2 cellular contexts compared by ENCODE assay signal in the genomic region with DNA sequence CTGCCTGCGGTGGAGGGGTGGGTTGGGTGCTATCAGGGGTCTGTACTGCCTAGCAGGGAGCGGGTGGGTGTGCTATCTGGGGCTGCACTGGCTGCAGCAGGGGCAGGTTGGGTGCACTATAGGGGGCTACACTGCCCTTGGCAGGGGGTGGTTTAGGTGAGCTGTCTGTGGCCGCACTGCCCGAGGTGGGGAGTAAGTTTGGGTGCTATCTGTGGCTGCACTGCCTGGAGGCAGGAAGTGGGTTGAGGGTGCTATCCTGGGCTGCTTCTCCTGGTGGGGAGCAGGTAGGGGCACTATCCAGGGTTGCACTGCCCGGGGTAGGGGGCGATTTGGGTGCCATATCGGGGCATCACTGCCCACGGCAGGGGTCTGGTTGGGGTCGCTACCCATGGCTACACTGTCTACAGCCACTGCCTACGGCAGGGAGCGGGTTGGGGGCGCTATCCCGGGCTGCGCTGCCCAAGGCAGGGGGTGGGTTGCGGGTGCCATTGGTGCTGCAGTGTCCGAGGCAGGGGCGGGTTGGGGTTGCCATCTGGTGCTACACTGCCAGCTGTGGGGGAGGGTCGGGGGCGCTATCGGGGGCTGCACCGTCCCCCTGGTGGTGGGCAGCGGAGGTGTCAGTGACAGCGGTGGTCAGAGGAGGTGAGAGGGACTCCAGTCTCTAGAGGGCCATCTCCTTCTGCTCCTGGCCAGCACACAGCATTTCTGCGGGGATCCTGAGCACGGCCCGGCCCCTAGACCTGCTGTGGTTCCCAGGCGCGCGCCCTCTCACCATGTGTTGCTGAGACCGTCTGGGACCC.
TF ChIP-seq lines count a peak whose summit lies in the region.

No MANE protein-coding gene starts in this region.

TF ChIP-seq in GM23338, 12 proteins besides CTCF, POLR2A, EP300 and RAD21 (continues in another document):
- TF ChIP-seq POLR2AphosphoS5 (IDR thresholded peaks at IDR 0.05; ENCODE audit: low read depth) (no peak), ZNF114 (CRISPR knock-in tag; IDR thresholded peaks at IDR 0.05) (no peak), ZNF331 (CRISPR knock-in tag; IDR thresholded peaks at IDR 0.05; ENCODE audit: low read depth) (no peak), EZH2phosphoT487 (IDR thresholded peaks at IDR 0.05; ENCODE audit: unreplicated experiment) (no peak), JUNB (IDR thresholded peaks at IDR 0.05; ENCODE audit: unreplicated experiment) (no peak), NANOG (IDR thresholded peaks at IDR 0.05; ENCODE audit: borderline replicate concordance) (no peak), STAT1 (IDR thresholded peaks at IDR 0.05; ENCODE audit: unreplicated experiment) (no peak), EZH2 (IDR thresholded peaks at IDR 0.05; ENCODE audit: low read depth, unreplicated experiment) (no peak)
- TF ChIP-seq, protein P1, sequence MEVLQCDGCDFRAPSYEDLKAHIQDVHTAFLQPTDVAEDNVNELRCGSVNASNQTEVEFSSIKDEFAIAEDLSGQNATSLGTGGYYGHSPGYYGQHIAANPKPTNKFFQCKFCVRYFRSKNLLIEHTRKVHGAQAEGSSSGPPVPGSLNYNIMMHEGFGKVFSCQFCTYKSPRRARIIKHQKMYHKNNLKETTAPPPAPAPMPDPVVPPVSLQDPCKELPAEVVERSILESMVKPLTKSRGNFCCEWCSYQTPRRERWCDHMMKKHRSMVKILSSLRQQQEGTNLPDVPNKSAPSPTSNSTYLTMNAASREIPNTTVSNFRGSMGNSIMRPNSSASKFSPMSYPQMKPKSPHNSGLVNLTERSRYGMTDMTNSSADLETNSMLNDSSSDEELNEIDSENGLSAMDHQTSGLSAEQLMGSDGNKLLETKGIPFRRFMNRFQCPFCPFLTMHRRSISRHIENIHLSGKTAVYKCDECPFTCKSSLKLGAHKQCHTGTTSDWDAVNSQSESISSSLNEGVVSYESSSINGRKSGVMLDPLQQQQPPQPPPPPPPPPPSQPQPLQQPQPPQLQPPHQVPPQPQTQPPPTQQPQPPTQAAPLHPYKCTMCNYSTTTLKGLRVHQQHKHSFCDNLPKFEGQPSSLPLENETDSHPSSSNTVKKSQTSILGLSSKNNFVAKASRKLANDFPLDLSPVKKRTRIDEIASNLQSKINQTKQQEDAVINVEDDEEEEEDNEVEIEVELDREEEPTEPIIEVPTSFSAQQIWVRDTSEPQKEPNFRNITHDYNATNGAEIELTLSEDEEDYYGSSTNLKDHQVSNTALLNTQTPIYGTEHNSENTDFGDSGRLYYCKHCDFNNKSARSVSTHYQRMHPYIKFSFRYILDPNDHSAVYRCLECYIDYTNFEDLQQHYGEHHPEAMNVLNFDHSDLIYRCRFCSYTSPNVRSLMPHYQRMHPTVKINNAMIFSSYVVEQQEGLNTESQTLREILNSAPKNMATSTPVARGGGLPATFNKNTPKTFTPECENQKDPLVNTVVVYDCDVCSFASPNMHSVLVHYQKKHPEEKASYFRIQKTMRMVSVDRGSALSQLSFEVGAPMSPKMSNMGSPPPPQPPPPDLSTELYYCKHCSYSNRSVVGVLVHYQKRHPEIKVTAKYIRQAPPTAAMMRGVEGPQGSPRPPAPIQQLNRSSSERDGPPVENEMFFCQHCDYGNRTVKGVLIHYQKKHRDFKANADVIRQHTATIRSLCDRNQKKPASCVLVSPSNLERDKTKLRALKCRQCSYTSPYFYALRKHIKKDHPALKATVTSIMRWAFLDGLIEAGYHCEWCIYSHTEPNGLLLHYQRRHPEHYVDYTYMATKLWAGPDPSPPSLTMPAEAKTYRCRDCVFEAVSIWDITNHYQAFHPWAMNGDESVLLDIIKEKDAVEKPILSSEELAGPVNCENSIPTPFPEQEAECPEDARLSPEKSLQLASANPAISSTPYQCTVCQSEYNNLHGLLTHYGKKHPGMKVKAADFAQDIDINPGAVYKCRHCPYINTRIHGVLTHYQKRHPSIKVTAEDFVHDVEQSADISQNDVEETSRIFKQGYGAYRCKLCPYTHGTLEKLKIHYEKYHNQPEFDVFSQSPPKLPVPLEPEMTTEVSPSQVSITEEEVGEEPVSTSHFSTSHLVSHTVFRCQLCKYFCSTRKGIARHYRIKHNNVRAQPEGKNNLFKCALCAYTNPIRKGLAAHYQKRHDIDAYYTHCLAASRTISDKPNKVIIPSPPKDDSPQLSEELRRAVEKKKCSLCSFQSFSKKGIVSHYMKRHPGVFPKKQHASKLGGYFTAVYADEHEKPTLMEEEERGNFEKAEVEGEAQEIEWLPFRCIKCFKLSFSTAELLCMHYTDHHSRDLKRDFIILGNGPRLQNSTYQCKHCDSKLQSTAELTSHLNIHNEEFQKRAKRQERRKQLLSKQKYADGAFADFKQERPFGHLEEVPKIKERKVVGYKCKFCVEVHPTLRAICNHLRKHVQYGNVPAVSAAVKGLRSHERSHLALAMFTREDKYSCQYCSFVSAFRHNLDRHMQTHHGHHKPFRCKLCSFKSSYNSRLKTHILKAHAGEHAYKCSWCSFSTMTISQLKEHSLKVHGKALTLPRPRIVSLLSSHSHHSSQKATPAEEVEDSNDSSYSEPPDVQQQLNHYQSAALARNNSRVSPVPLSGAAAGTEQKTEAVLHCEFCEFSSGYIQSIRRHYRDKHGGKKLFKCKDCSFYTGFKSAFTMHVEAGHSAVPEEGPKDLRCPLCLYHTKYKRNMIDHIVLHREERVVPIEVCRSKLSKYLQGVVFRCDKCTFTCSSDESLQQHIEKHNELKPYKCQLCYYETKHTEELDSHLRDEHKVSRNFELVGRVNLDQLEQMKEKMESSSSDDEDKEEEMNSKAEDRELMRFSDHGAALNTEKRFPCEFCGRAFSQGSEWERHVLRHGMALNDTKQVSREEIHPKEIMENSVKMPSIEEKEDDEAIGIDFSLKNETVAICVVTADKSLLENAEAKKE (CRISPR knock-in tag; IDR thresholded peaks at IDR 0.05) = no peak
- TF ChIP-seq, protein P2, sequence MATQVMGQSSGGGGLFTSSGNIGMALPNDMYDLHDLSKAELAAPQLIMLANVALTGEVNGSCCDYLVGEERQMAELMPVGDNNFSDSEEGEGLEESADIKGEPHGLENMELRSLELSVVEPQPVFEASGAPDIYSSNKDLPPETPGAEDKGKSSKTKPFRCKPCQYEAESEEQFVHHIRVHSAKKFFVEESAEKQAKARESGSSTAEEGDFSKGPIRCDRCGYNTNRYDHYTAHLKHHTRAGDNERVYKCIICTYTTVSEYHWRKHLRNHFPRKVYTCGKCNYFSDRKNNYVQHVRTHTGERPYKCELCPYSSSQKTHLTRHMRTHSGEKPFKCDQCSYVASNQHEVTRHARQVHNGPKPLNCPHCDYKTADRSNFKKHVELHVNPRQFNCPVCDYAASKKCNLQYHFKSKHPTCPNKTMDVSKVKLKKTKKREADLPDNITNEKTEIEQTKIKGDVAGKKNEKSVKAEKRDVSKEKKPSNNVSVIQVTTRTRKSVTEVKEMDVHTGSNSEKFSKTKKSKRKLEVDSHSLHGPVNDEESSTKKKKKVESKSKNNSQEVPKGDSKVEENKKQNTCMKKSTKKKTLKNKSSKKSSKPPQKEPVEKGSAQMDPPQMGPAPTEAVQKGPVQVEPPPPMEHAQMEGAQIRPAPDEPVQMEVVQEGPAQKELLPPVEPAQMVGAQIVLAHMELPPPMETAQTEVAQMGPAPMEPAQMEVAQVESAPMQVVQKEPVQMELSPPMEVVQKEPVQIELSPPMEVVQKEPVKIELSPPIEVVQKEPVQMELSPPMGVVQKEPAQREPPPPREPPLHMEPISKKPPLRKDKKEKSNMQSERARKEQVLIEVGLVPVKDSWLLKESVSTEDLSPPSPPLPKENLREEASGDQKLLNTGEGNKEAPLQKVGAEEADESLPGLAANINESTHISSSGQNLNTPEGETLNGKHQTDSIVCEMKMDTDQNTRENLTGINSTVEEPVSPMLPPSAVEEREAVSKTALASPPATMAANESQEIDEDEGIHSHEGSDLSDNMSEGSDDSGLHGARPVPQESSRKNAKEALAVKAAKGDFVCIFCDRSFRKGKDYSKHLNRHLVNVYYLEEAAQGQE (IDR thresholded peaks at IDR 0.05; ENCODE audit: unreplicated experiment) = no peak

TF ChIP-seq in K562, 482 proteins besides CTCF, POLR2A, EP300 and RAD21:
- TF ChIP-seq ZNF507 (tag; conservative IDR thresholded peaks at IDR 0.05) = no peak
- TF ChIP-seq ZBTB7A (IDR thresholded peaks at IDR 0.05; ENCODE audit: borderline replicate concordance, control insufficient read depth, low read depth, low read length) = 0 out of 2 replicates have a peak, but pooled peaks have one; percentile 27
